26 cellular contexts compared by ENCODE assay signal in the genomic region with DNA sequence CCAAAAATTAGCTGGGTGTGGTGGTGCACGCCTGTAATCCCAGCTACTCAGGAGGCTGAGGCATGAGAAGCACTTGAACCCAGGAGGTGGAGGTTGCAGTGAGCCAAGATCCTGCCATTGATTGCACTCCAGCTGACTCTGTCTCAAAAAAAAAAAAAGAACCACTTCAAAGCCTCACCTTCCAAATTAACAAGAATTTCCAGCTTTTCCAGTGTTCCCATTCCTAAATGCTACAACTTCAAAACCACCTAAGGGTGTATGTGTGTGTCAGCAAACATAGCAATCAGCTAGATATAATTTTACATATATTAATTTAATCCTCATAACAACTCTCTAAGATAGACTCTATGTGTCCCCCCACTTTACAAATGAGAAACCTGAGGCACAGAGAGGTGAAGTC.
"Had no signal": no experiment of that assay in that cellular context is flagged by ENCODE, and none has a peak within 500 bp of the region (broad histone marks: within the 10 kb centered on the region; RNA-seq: fewer than 3 reads in every experiment).

No MANE protein-coding gene starts in this region.

- ATAC-seq: gastrocnemius medialis; left lobe of liver; naive thymus-derived CD8-positive, alpha-beta T cell; stimulated activated effector memory CD8-positive, alpha-beta T cell treated with anti-CD3 and anti-CD28 coated beads, Interleukin-12 subunit alpha, Interleukin-12 subunit beta, amount 100 ng/mL, for 72 hours had no signal

- H3K27me3 ChIP-seq: gastrocnemius medialis, heart left ventricle, hepatocyte, right lobe of liver, testis, tibial artery, upper lobe of left lung had no signal

- H2AFZ ChIP-seq: hepatocyte had no signal

- H3K27ac ChIP-seq: coronary artery, gastrocnemius medialis, hepatocyte, right lobe of liver, testis, tibial artery had no signal

- H3K36me3 ChIP-seq: gastrocnemius medialis, heart left ventricle, right lobe of liver, tibial artery, upper lobe of left lung had no signal

- H3K4me1 ChIP-seq: right lobe of liver, tibial artery had no signal

- H3K4me2 ChIP-seq: hepatocyte, smooth muscle cell had no signal

- H3K9me3 ChIP-seq: gastrocnemius medialis, heart left ventricle, right lobe of liver, testis, tibial artery, upper lobe of left lung had no signal

- FAIRE-seq: endothelial cell of umbilical vein, kidney, urothelium cell line had no signal

- H3K4me3 ChIP-seq: coronary artery, gastrocnemius medialis, heart left ventricle, hepatocyte, lung, right lobe of liver, smooth muscle cell, testis, tibial artery, upper lobe of left lung had no signal

- DNase-seq: dermis blood vessel endothelial cell; effector memory CD4-positive, alpha-beta T cell; foreskin fibroblast; gastrocnemius medialis; heart left ventricle; kidney; naive thymus-derived CD8-positive, alpha-beta T cell; nephron progenitor cell; nucleus accumbens; right lobe of liver; stimulated activated CD4-positive, alpha-beta T cell treated with anti-CD3 and anti-CD28 coated beads, Interleukin-12 subunit alpha, Interleukin-12 subunit beta, amount 100 ng/mL, for 4 hours; stimulated activated CD4-positive, alpha-beta T cell treated with anti-CD3 and anti-CD28 coated beads, Interleukin-1b, Interleukin-23, amount 100 ng/mL, for 48 hours; stimulated activated CD4-positive, alpha-beta T cell treated with anti-CD3 and anti-CD28 coated beads, Interleukin-4, amount 100 ng/mL, for 1 hour; stimulated activated naive CD4-positive, alpha-beta T cell treated with Interleukin-2 at 50 U/mL for 16 hours; substantia nigra; testis; tibial artery; upper lobe of left lung had no signal
